In the genomic region with DNA sequence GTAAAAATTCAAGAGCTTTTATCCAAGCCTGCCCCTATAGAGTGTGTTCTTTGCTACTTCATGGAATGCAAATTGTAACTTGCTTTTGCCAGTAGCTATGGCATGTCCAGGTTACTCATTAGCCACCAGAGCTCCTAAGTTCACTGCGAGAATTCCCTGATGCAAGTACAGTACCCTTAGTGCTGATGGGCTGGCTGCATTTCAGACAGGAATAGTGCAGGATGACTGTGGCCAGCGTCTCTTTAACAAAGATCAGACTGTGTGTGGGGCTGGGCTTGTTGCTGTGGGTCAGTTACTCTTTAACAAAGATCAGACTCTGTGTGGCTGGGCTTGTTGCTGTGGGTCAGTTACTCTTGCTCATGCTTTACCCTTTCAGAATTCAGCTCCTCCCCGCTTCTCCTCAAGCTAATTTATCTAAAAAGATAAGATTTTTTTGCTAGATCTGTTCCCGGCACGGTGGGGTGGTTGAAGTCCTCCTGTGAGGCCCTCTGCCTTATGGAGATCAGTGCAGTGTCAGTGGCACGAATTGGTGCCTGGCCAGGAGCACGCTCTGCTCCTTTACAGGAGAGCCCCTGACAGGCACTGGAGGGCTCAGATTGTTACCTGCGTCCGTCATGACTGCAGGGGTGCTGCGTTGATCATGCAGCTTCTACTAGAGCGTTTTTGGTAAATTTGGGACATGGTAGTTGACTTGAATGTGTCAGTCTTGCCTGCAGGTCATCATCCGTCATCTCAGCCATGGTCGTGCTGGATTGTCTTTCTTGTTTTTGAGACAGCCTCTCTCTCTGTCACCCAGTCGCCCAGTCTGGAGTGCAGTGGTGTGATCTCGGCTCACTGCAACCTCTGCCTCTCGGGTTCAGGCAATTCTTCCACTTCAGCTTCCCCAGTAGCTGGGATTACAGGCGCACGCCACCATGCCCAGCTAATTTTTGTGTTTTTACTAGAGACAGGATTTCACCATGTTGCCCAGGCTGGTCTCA, we compare ENCODE assay signal across 1 cellular context.
A peak's percentile ranks its signal among the peaks of the same experiment; 100 is the strongest.
TF ChIP-seq lines count a peak whose summit lies in the region.

No MANE protein-coding gene starts in this region.

TF ChIP-seq in HepG2, 621 proteins besides CTCF, POLR2A, EP300 and RAD21 (continued from another document and continues in another):
- TF ChIP-seq ZHX1 (CRISPR knock-in tag; IDR thresholded peaks at IDR 0.05; ENCODE audit: low read depth) (no peak), HBP1 (CRISPR knock-in tag; IDR thresholded peaks at IDR 0.05; ENCODE audit: low read depth) (peak; percentile 62; the same call in 1 of the 2 replicates), ZNF512 (CRISPR knock-in tag; IDR thresholded peaks at IDR 0.05) (no peak), ZNF792 (CRISPR knock-in tag; IDR thresholded peaks at IDR 0.05) (peak; percentile 73), EHMT2 (IDR thresholded peaks at IDR 0.05; ENCODE audit: borderline replicate concordance, low read depth, low read length) (no peak), ZNF670 (CRISPR knock-in tag; IDR thresholded peaks at IDR 0.05; ENCODE audit: borderline replicate concordance) (no peak), ZNF569 (CRISPR knock-in tag; IDR thresholded peaks at IDR 0.05; ENCODE audit: borderline replicate concordance) (no peak), JDP2 (CRISPR knock-in tag; IDR thresholded peaks at IDR 0.05; ENCODE audit: borderline replicate concordance) (no peak), CHCHD3 (CRISPR knock-in tag; IDR thresholded peaks at IDR 0.05) (no peak), ZMAT5 (CRISPR knock-in tag; IDR thresholded peaks at IDR 0.05; ENCODE audit: borderline replicate concordance, low read depth) (no peak), ZFP37 (CRISPR knock-in tag; IDR thresholded peaks at IDR 0.05; ENCODE audit: borderline replicate concordance) (peak; percentile 19; the same call in 1 of the 2 replicates), ZNF746 (CRISPR knock-in tag; IDR thresholded peaks at IDR 0.05) (no peak), RELA (CRISPR knock-in tag; IDR thresholded peaks at IDR 0.05) (no peak), SNAPC2 (CRISPR knock-in tag; IDR thresholded peaks at IDR 0.05) (0 out of 2 replicates have a peak, but pooled peaks have one; percentile 30), XRCC5 (optimal IDR thresholded peaks at IDR 0.05; ENCODE audit: low read length) (peak; percentile 50), ZNF547 (CRISPR knock-in tag; IDR thresholded peaks at IDR 0.05) (no peak), TFDP1 (CRISPR knock-in tag; IDR thresholded peaks at IDR 0.05; ENCODE audit: borderline replicate concordance) (no peak; the same call in 1 of the 2 replicates), ZNF614 (CRISPR knock-in tag; IDR thresholded peaks at IDR 0.05; ENCODE audit: borderline replicate concordance) (peak; percentile 87), ZNF572 (CRISPR knock-in tag; IDR thresholded peaks at IDR 0.05) (no peak), NCOR1 (IDR thresholded peaks at IDR 0.05; ENCODE audit: borderline replicate concordance, low read length) (peak; percentile 72; the same call in 1 of the 2 replicates), ZNF609 (CRISPR knock-in tag; IDR thresholded peaks at IDR 0.05; ENCODE audit: borderline replicate concordance) (peak; percentile 15; the same call in 1 of the 2 replicates)
- TF ChIP-seq, protein P1, sequence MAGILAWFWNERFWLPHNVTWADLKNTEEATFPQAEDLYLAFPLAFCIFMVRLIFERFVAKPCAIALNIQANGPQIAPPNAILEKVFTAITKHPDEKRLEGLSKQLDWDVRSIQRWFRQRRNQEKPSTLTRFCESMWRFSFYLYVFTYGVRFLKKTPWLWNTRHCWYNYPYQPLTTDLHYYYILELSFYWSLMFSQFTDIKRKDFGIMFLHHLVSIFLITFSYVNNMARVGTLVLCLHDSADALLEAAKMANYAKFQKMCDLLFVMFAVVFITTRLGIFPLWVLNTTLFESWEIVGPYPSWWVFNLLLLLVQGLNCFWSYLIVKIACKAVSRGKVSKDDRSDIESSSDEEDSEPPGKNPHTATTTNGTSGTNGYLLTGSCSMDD (CRISPR knock-in tag; IDR thresholded peaks at IDR 0.05): no peak
- TF ChIP-seq, protein P2, sequence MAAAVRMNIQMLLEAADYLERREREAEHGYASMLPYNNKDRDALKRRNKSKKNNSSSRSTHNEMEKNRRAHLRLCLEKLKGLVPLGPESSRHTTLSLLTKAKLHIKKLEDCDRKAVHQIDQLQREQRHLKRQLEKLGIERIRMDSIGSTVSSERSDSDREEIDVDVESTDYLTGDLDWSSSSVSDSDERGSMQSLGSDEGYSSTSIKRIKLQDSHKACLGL (CRISPR knock-in tag; IDR thresholded peaks at IDR 0.05): no peak
- TF ChIP-seq, protein P3, sequence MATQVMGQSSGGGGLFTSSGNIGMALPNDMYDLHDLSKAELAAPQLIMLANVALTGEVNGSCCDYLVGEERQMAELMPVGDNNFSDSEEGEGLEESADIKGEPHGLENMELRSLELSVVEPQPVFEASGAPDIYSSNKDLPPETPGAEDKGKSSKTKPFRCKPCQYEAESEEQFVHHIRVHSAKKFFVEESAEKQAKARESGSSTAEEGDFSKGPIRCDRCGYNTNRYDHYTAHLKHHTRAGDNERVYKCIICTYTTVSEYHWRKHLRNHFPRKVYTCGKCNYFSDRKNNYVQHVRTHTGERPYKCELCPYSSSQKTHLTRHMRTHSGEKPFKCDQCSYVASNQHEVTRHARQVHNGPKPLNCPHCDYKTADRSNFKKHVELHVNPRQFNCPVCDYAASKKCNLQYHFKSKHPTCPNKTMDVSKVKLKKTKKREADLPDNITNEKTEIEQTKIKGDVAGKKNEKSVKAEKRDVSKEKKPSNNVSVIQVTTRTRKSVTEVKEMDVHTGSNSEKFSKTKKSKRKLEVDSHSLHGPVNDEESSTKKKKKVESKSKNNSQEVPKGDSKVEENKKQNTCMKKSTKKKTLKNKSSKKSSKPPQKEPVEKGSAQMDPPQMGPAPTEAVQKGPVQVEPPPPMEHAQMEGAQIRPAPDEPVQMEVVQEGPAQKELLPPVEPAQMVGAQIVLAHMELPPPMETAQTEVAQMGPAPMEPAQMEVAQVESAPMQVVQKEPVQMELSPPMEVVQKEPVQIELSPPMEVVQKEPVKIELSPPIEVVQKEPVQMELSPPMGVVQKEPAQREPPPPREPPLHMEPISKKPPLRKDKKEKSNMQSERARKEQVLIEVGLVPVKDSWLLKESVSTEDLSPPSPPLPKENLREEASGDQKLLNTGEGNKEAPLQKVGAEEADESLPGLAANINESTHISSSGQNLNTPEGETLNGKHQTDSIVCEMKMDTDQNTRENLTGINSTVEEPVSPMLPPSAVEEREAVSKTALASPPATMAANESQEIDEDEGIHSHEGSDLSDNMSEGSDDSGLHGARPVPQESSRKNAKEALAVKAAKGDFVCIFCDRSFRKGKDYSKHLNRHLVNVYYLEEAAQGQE (IDR thresholded peaks at IDR 0.05; ENCODE audit: borderline replicate concordance in 1 of 2, low read depth in 1 of 2, low read length in 2 of 2): peak in 1 of 2 experiments; percentile 40; a peak in 1 of 4 replicates
- TF ChIP-seq, protein P4, sequence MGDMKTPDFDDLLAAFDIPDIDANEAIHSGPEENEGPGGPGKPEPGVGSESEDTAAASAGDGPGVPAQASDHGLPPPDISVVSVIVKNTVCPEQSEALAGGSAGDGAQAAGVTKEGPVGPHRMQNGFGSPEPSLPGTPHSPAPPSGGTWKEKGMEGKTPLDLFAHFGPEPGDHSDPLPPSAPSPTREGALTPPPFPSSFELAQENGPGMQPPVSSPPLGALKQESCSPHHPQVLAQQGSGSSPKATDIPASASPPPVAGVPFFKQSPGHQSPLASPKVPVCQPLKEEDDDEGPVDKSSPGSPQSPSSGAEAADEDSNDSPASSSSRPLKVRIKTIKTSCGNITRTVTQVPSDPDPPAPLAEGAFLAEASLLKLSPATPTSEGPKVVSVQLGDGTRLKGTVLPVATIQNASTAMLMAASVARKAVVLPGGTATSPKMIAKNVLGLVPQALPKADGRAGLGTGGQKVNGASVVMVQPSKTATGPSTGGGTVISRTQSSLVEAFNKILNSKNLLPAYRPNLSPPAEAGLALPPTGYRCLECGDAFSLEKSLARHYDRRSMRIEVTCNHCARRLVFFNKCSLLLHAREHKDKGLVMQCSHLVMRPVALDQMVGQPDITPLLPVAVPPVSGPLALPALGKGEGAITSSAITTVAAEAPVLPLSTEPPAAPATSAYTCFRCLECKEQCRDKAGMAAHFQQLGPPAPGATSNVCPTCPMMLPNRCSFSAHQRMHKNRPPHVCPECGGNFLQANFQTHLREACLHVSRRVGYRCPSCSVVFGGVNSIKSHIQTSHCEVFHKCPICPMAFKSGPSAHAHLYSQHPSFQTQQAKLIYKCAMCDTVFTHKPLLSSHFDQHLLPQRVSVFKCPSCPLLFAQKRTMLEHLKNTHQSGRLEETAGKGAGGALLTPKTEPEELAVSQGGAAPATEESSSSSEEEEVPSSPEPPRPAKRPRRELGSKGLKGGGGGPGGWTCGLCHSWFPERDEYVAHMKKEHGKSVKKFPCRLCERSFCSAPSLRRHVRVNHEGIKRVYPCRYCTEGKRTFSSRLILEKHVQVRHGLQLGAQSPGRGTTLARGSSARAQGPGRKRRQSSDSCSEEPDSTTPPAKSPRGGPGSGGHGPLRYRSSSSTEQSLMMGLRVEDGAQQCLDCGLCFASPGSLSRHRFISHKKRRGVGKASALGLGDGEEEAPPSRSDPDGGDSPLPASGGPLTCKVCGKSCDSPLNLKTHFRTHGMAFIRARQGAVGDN (CRISPR knock-in tag; IDR thresholded peaks at IDR 0.05): peak; percentile 65
